18 cellular contexts compared by ENCODE assay signal in genomic region chr17:68662037-68662432, GRCh38.
DNase-seq lines count a peak whose midpoint lies in the region; ATAC-seq, FAIRE-seq and TF ChIP-seq lines count a peak whose summit lies in the region.
"Had no signal": no experiment of that assay in that cellular context is flagged by ENCODE, and none has a peak within 500 bp of the region (broad histone marks: within the 10 kb centered on the region; RNA-seq: fewer than 3 reads in every experiment).

No MANE protein-coding gene starts in this region.

- TF ChIP-seq CTCF in GM23338 (conservative IDR thresholded peaks at IDR 0.05; ENCODE audit: low read depth in 2 of 2) = no peak

- no peak for ATAC-seq in GM23338
- no peak for ATAC-seq in HG03280 (IDR thresholded peaks at IDR 0.05; ENCODE audit: unreplicated experiment)
- no peak for ATAC-seq in GM19023 (IDR thresholded peaks at IDR 0.05; ENCODE audit: unreplicated experiment)
- no peak for ATAC-seq in HG03432 (IDR thresholded peaks at IDR 0.05; ENCODE audit: unreplicated experiment)
- ATAC-seq: K562 had no signal

- H3K27ac ChIP-seq in GM23338 (ENCODE audit: low read depth) = no peak overlapping the region

- H2AFZ ChIP-seq in GM23338 = no peak overlapping the region

- H3K9me3 ChIP-seq in endocrine pancreas (ENCODE audit: control insufficient read depth, low read length) = no peaks in the 10 kb centered on the region

- peaks cover 4% of the 10 kb centered on the region; the same call in 2 of the 3 replicates for H3K36me3 Mint-ChIP-seq in GM23338 (ENCODE audit: low read depth)

- H3K9ac ChIP-seq in endocrine pancreas (ENCODE audit: control insufficient read depth, insufficient read depth, low read length) = no peak overlapping the region

- peaks cover 4% of the 10 kb centered on the region for H3K27me3 Mint-ChIP-seq in GM23338 (ENCODE audit: insufficient read depth, low read depth, poor library complexity)

- no peaks in the 10 kb centered on the region for H4K20me1 ChIP-seq in GM23338 (replicated peaks; ENCODE audit: insufficient read depth)

- peaks cover 24% of the 10 kb centered on the region for H3K4me1 Mint-ChIP-seq in GM23338
- H3K4me1 Mint-ChIP-seq: B cell had no signal

- H3K4me3 Mint-ChIP-seq in GM23338 = no peak overlapping the region; the same call in 2 of the 3 replicates
- H3K4me3 Mint-ChIP-seq: B cell; CD4-positive, alpha-beta T cell had no signal

- H3K27me3 ChIP-seq in GM23338 (ENCODE audit: insufficient read depth) = no peaks in the 10 kb centered on the region
- H3K27me3 ChIP-seq in endocrine pancreas (ENCODE audit: control insufficient read depth, insufficient read depth, low read length) = no peaks in the 10 kb centered on the region

- H3K27ac Mint-ChIP-seq in GM23338 = peak overlapping the region; percentile 19
- H3K27ac Mint-ChIP-seq: B cell; CD4-positive, alpha-beta T cell had no signal

- peak overlapping the region; percentile 72 for H3K4me2 ChIP-seq in GM23338

- no peaks in the 10 kb centered on the region; the same call in 2 of the 3 replicates for H3K9me3 Mint-ChIP-seq in GM23338
- H3K9me3 Mint-ChIP-seq: CD4-positive, alpha-beta T cell had no signal

- FAIRE-seq in islet of Langerhans (lab: Jason Lieb, UNC) = peak; percentile 91
- FAIRE-seq: G401.6, GM12891, K562 had no signal

- H3F3A ChIP-seq in GM23338 (replicated peaks; ENCODE audit: low read depth) = no peaks in the 10 kb centered on the region

- H3K4me1 ChIP-seq in GM23338 (ENCODE audit: insufficient read depth) = peaks cover 35% of the 10 kb centered on the region
- H3K4me1 ChIP-seq in endocrine pancreas (ENCODE audit: control insufficient read depth, insufficient read depth, low read length) = peaks cover 19% of the 10 kb centered on the region

- H3K36me3 ChIP-seq in GM23338 (ENCODE audit: insufficient read depth) (no peaks in the 10 kb centered on the region), endocrine pancreas (ENCODE audit: control insufficient read depth, insufficient read depth, low read length) (no peaks in the 10 kb centered on the region)

- H3K4me3 ChIP-seq in GM23338 (0 out of 2 replicates have a peak overlapping the region, but pooled peaks have one; percentile 18), endocrine pancreas (ENCODE audit: control insufficient read depth, insufficient read depth, low read length) (peak overlapping the region; percentile 12)
- H3K4me3 ChIP-seq: K562 had no signal

- no peak for DNase-seq in GM23338 (ENCODE audit: low spot score)
- peak; percentile 62 for DNase-seq in renal cortical epithelial cell (ENCODE audit: low read depth)
- DNase-seq: ACHN; C1 segment of cervical spinal cord; CD4-positive, alpha-beta T cell; DMS153; DMS79 treated with DMSO at 0.1 percent for 48 hours; EL; H7 had no signal

- H3K79me2 ChIP-seq in GM23338 (replicated peaks; ENCODE audit: insufficient read depth) = no peaks in the 10 kb centered on the region

- H3K9me2 ChIP-seq in GM23338 (ENCODE audit: insufficient read depth) = no peaks in the 10 kb centered on the region

TF ChIP-seq in GM23338, 12 proteins besides CTCF, POLR2A, EP300 and RAD21 (continues in another document):
- TF ChIP-seq STAT1 (IDR thresholded peaks at IDR 0.05; ENCODE audit: unreplicated experiment) (no peak), EZH2 (IDR thresholded peaks at IDR 0.05; ENCODE audit: low read depth, unreplicated experiment) (no peak), NANOG (IDR thresholded peaks at IDR 0.05; ENCODE audit: borderline replicate concordance) (no peak), ETS1 (IDR thresholded peaks at IDR 0.05) (no peak), REST (IDR thresholded peaks at IDR 0.05; ENCODE audit: unreplicated experiment) (no peak), ZNF331 (CRISPR knock-in tag; IDR thresholded peaks at IDR 0.05; ENCODE audit: low read depth) (no peak), POLR2AphosphoS5 (IDR thresholded peaks at IDR 0.05; ENCODE audit: low read depth) (no peak), EZH2phosphoT487 (IDR thresholded peaks at IDR 0.05; ENCODE audit: unreplicated experiment) (no peak), ZNF114 (CRISPR knock-in tag; IDR thresholded peaks at IDR 0.05) (no peak)
